9 cellular contexts compared by ENCODE assay signal in the genomic region with DNA sequence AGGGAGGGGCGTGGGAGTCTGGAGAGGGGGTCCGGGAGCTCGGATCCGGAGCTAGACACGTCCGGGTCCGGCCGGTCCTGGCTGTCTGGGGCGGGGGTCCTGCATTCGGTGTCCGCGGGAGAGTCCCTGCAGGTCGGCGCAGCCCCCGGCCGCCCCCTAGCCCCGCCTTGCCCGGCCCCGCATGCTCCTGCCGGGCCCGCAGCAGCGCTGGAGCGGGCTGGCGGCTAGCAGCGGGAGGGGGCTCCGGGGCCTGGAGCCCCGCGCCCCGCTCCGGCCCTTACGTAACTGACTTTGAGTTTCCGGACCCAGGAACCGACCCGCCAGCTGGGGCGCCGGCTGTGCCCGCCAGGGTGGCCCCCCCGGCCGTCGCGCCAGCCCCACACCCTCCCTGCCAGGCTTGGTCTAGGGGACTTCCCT. TPM values are rescaled to one million over a fixed set of nuclear protein-coding genes. Genes with fewer than 3 reads are reported as not detected.
DNase-seq lines count a peak whose midpoint lies in the region; ATAC-seq and TF ChIP-seq lines count a peak whose summit lies in the region.
"Had no signal": no experiment of that assay in that cellular context is flagged by ENCODE, and none has a peak within 500 bp of the region (broad histone marks: within the 10 kb centered on the region; RNA-seq: fewer than 3 reads in every experiment).

No MANE protein-coding gene starts in this region.

- no peaks in the 10 kb centered on the region for H3K36me3 ChIP-seq in mesodermal cell (ENCODE audit: control insufficient read depth, insufficient read depth, low read length)
- H3K36me3 ChIP-seq in thyroid gland, result no peaks in the 10 kb centered on the region

- CTCF ChIA-PET in activated B cell treated with CpG ODN at 0.5 μM for 24 hours (lab: Charles Lee), result interaction anchor here (1.9 kb wide), 1 partner anchor 147 kb away, joined by 10 read pairs; no protein-coding TSS in a partner anchor

- intact Hi-C loops in activated B cell treated with CpG ODN at 0.5 μM for 24 hours (cut with micrococcal nuclease), result loop anchor here (1.0 to 2.0 kb wide), 4 partner anchors 27 to 307 kb away; a partner anchor contains a TSS
- intact Hi-C loops in thyroid gland (cut with DNase I), result no loop called here

- H3K9me3 ChIP-seq in mesodermal cell (ENCODE audit: control insufficient read depth, low read length) (no peaks in the 10 kb centered on the region), thyroid gland (no peaks in the 10 kb centered on the region)

- H3K4me3 Mint-ChIP-seq in activated B cell treated with CpG ODN at 0.5 μM for 24 hours, result peak overlapping the region; percentile 88

- H3K4me1 ChIP-seq in mesodermal cell (ENCODE audit: control insufficient read depth, insufficient read depth, low read length, poor library complexity, severe bottlenecking), result peaks cover 17% of the 10 kb centered on the region
- H3K4me1 ChIP-seq in thyroid gland, result peaks cover 20 to 35% of the 10 kb centered on the region in 2 donors

- ATAC-seq in GM21723 (IDR thresholded peaks at IDR 0.05; ENCODE audit: unreplicated experiment), result peak; percentile 22
- peak; percentile 32 for ATAC-seq in activated B cell treated with CpG ODN at 0.5 μM for 24 hours (ENCODE audit: low read depth)

- H3K4me3 ChIP-seq in mesodermal cell (ENCODE audit: extremely low read depth, insufficient read depth, low read length, poor library complexity, severe bottlenecking) (peak overlapping the region; percentile 59), thyroid gland (replicated peaks in 1 of 3) (peak overlapping the region; percentile 40 to 97 (median 86))

- H3K27me3 ChIP-seq in thyroid gland, result no peaks in the 10 kb centered on the region

- peaks cover 54% of the 10 kb centered on the region for H3K4me1 Mint-ChIP-seq in activated B cell treated with CpG ODN at 0.5 μM for 24 hours

- DNase-seq in activated B cell treated with CpG ODN at 0.5 μM for 24 hours (peak; percentile 62), dermis blood vessel endothelial cell (peak; percentile 28), thyroid gland (peak; percentile 49 to 50), HCEC 1CT (no peak), NCI-H226 (no peak)

- H3K27ac ChIP-seq in 22Rv1, result peak overlapping the region; percentile 44
- no peak overlapping the region for H3K27ac ChIP-seq in mesodermal cell (ENCODE audit: low read depth, low read length, severe bottlenecking)
- peak overlapping the region in 2 of 3 donors; percentile 36 to 77 for H3K27ac ChIP-seq in thyroid gland
- H3K27ac ChIP-seq: epithelial cell of prostate had no signal

- H3K9me3 Mint-ChIP-seq in activated B cell treated with CpG ODN at 0.5 μM for 24 hours, result no peaks in the 10 kb centered on the region

- TF ChIP-seq POLR2A in thyroid gland (IDR thresholded peaks at IDR 0.05), result no peak

- POLR2A ChIA-PET in activated B cell treated with CpG ODN at 0.5 μM for 24 hours (lab: Charles Lee), result interaction anchor here (0.9 to 1.9 kb wide), 6 partner anchors 27 to 306 kb away, joined by 3 to 13 read pairs (median 6); a partner anchor contains a TSS

- TF ChIP-seq CTCF in 22Rv1 (IDR thresholded peaks at IDR 0.05), result no peak
- TF ChIP-seq CTCF in activated B cell treated with CpG ODN at 0.5 μM for 24 hours (IDR thresholded peaks at IDR 0.05), result no peak
- TF ChIP-seq CTCF in thyroid gland (IDR thresholded peaks at IDR 0.05), result no peak

- peak overlapping the region; percentile 91 for H3K27ac Mint-ChIP-seq in activated B cell treated with CpG ODN at 0.5 μM for 24 hours

- 0 to 1% methylated on average over 31 to 37 of the region's 41 CpGs for WGBS in mesodermal cell (ENCODE audit: insufficient coverage in 2 of 2), 2 experiments
- WGBS in thyroid gland, 2 donors, result 0% methylated on average over 3 to 11 of the region's 41 CpGs

- peaks cover 10% of the 10 kb centered on the region for H3K36me3 Mint-ChIP-seq in activated B cell treated with CpG ODN at 0.5 μM for 24 hours (ENCODE audit: low read depth)

- no peaks in the 10 kb centered on the region for H3K27me3 Mint-ChIP-seq in activated B cell treated with CpG ODN at 0.5 μM for 24 hours

RNA-seq across cellular contexts. Expression of a gene that starts 26.9 kb away (rescaled TPM):
- total RNA-seq in activated B cell treated with CpG ODN at 0.5 μM for 24 hours, result 73.8 and 74.0 TPM in 2 replicates
- total RNA-seq in dermis blood vessel endothelial cell, result 36.2 and 41.2 TPM in 2 replicates
- 41.4 TPM for polyA plus RNA-seq in mesodermal cell (2013, experiment 1 of 2)
- polyA plus RNA-seq in mesodermal cell (2013, experiment 2 of 2), result 40.1 TPM
- total RNA-seq in thyroid gland, result 100 to 1,000 TPM in 1 of 4 donors, 10 to 100 TPM in 3; 59.7 to 102 (median 80.2) TPM

Comparison
In these comparisons a context has a peak if more than half of its experiments do, and no peak if none do; other contexts are left out.
1. DNase-seq: peak in activated B cell treated with CpG ODN at 0.5 μM for 24 hours (single experiment), dermis blood vessel endothelial cell (single experiment) and thyroid gland (2 of 2); none in HCEC 1CT (single experiment) and NCI-H226 (single experiment).